ENCODE assay signal across 8 cellular contexts in the genomic region with DNA sequence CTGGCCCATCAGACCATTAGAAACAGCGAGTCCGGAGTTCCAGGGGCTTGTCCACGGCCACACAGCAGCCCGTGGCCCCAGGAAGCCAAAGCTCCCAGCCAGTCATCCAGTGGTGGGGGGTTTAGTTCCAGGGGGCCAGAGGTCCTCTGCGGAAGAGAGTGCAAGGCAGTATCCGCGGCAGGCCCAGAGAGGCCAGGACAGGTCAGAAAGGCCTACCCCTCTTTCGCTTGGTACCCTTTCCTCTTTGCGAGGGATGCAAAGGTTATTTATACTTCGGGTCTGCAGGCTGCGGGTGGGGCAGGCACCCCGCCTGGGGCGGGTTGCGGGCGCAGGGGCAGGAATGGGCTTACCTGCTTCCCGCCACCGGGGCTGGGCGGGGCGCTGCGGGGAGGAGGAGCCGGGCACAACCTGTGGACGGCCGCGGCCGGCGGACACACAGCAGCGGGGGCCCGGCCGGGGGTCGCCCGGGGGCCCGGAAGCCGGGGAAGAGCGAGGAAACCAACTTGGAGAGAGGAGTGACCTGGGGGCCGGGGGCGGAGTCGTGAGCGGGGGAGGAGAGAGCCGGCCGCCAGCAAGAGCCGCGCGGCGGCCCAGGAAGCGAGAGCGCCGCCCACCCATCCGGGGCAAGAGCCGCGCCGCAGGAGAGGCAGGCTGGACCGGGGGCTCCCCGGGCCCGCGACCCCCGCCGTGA. TPM values are rescaled to one million over a fixed set of nuclear protein-coding genes. Genes with fewer than 3 reads are reported as not detected.
DNase-seq lines count a peak whose midpoint lies in the region; ATAC-seq and TF ChIP-seq lines count a peak whose summit lies in the region.

A gene with protein sequence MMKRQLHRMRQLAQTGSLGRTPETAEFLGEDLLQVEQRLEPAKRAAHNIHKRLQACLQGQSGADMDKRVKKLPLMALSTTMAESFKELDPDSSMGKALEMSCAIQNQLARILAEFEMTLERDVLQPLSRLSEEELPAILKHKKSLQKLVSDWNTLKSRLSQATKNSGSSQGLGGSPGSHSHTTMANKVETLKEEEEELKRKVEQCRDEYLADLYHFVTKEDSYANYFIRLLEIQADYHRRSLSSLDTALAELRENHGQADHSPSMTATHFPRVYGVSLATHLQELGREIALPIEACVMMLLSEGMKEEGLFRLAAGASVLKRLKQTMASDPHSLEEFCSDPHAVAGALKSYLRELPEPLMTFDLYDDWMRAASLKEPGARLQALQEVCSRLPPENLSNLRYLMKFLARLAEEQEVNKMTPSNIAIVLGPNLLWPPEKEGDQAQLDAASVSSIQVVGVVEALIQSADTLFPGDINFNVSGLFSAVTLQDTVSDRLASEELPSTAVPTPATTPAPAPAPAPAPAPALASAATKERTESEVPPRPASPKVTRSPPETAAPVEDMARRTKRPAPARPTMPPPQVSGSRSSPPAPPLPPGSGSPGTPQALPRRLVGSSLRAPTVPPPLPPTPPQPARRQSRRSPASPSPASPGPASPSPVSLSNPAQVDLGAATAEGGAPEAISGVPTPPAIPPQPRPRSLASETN (plus strand): TSS at position 600 of the 691 bp plus-strand sequence. CDS start 119 bp downstream, outside the sequence.

- peaks cover 69% of the 10 kb centered on the region for H3K4me1 Mint-ChIP-seq in activated B cell treated with CpG ODN at 0.5 μM for 24 hours

- intact Hi-C loops in activated B cell treated with CpG ODN at 0.5 μM for 24 hours (cut with micrococcal nuclease) = loop anchor here (10.0 kb wide), 1 partner anchor 206 kb away; a partner anchor contains a TSS

- H3K27me3 ChIP-seq in ectodermal cell (ENCODE audit: control insufficient read depth, insufficient read depth, low read length, poor library complexity, severe bottlenecking) (no peaks in the 10 kb centered on the region), thoracic aorta (replicated peaks; ENCODE audit: insufficient read depth) (no peaks in the 10 kb centered on the region)

- peak; percentile 64 for ATAC-seq in activated B cell treated with CpG ODN at 0.5 μM for 24 hours (ENCODE audit: low read depth)
- no peak for ATAC-seq in thoracic aorta (ENCODE audit: insufficient number of reproducible peaks, low FRiP score, low read depth)
- ATAC-seq in GM18909 (IDR thresholded peaks at IDR 0.05; ENCODE audit: poor library complexity, unreplicated experiment) = no peak

- H3K36me3 ChIP-seq in ectodermal cell (ENCODE audit: control insufficient read depth, insufficient read depth, low read length) (no peaks in the 10 kb centered on the region), mesodermal cell (ENCODE audit: control insufficient read depth, insufficient read depth, low read length) (peaks cover 26% of the 10 kb centered on the region), thoracic aorta (no peaks in the 10 kb centered on the region)

- POLR2A ChIA-PET in activated B cell treated with CpG ODN at 0.5 μM for 24 hours (lab: Charles Lee) = interaction anchor here (0.6 to 5.5 kb wide), 9 partner anchors 9 to 676 kb away, joined by 3 to 51 read pairs (median 4); a partner anchor contains a TSS

- no peak within 1 kb of the TSS for H3K27ac ChIP-seq in ectodermal cell (ENCODE audit: insufficient read depth, low read depth, low read length, poor library complexity, severe bottlenecking)
- peak within 1 kb of the TSS; percentile 41 for H3K27ac ChIP-seq in mesodermal cell (ENCODE audit: low read depth, low read length, severe bottlenecking)
- H3K27ac ChIP-seq in thoracic aorta = no peak within 1 kb of the TSS

- peaks cover 23% of the 10 kb centered on the region for H3K36me3 Mint-ChIP-seq in activated B cell treated with CpG ODN at 0.5 μM for 24 hours (ENCODE audit: low read depth)

- DNase-seq in D341Med (ENCODE audit: low spot score) = peak; percentile 59
- peak; percentile 64 for DNase-seq in HuH-7.5 (ENCODE audit: low spot score)
- peak; percentile 63 for DNase-seq in activated B cell treated with CpG ODN at 0.5 μM for 24 hours
- no peak for DNase-seq in thoracic aorta (ENCODE audit: low spot score)
- no peak for DNase-seq in SK-N-DZ (ENCODE audit: low spot score)

- H3K4me3 ChIP-seq in ectodermal cell (ENCODE audit: insufficient read depth, low read depth, low read length) (peak within 1 kb of the TSS; percentile 59), mesodermal cell (ENCODE audit: extremely low read depth, insufficient read depth, low read length, poor library complexity, severe bottlenecking) (peak within 1 kb of the TSS; percentile 77), thoracic aorta (peak within 1 kb of the TSS; percentile 74)

- H3K9me3 Mint-ChIP-seq in activated B cell treated with CpG ODN at 0.5 μM for 24 hours = no peaks in the 10 kb centered on the region

- peak within 1 kb of the TSS; percentile 95 for H3K4me3 Mint-ChIP-seq in activated B cell treated with CpG ODN at 0.5 μM for 24 hours

- CTCF ChIA-PET in activated B cell treated with CpG ODN at 0.5 μM for 24 hours (lab: Charles Lee) = interaction anchor here (1.2 to 7.1 kb wide), 3 partner anchors 12 to 43 kb away, joined by 4 to 163 read pairs (median 90); a partner anchor contains a TSS

- WGBS in ectodermal cell, 2 experiments = 5 to 6% methylated on average over 57 of the region's 57 CpGs
- WGBS in mesodermal cell (ENCODE audit: insufficient coverage in 2 of 2), 2 experiments = 7 to 8% methylated on average over 44 to 50 of the region's 57 CpGs

- peak within 1 kb of the TSS; percentile 93 for H3K27ac Mint-ChIP-seq in activated B cell treated with CpG ODN at 0.5 μM for 24 hours

- H3K4me1 ChIP-seq in ectodermal cell (ENCODE audit: control insufficient read depth, insufficient read depth, low read length) = peaks cover 11% of the 10 kb centered on the region
- H3K4me1 ChIP-seq in mesodermal cell (ENCODE audit: control insufficient read depth, insufficient read depth, low read length, poor library complexity, severe bottlenecking) = peaks cover 45% of the 10 kb centered on the region
- H3K4me1 ChIP-seq in thoracic aorta (ENCODE audit: control insufficient read depth in 1 of 2, low read depth in 2 of 2) = peaks cover 6 to 19% of the 10 kb centered on the region in 2 donors

- H3K9me3 ChIP-seq in ectodermal cell (ENCODE audit: control insufficient read depth, low read length) (no peaks in the 10 kb centered on the region), mesodermal cell (ENCODE audit: control insufficient read depth, low read length) (no peaks in the 10 kb centered on the region), thoracic aorta (no peaks in the 10 kb centered on the region)

- H3K27me3 Mint-ChIP-seq in activated B cell treated with CpG ODN at 0.5 μM for 24 hours = no peaks in the 10 kb centered on the region

- no peak for TF ChIP-seq CTCF in activated B cell treated with CpG ODN at 0.5 μM for 24 hours (IDR thresholded peaks at IDR 0.05)
- TF ChIP-seq CTCF in thoracic aorta (IDR thresholded peaks at IDR 0.05) = no peak

RNA-seq across cellular contexts. Expression of the gene that starts here (rescaled TPM):
- total RNA-seq in activated B cell treated with CpG ODN at 0.5 μM for 24 hours (87.9 and 88.4 TPM in 2 replicates), thoracic aorta (10 to 100 TPM in 1 of 2 donors, 1 to 10 TPM in 1; 5.6 to 14.2 TPM)
- polyA plus RNA-seq in ectodermal cell (2013, experiment 1 of 4) = 14.0 TPM
- polyA plus RNA-seq in ectodermal cell (2013, experiment 2 of 4) = 16.0 TPM
- polyA plus RNA-seq in ectodermal cell (2013, experiment 3 of 4) = 13.3 TPM
- polyA plus RNA-seq in ectodermal cell (2013, experiment 4 of 4) = 13.1 TPM
- 38.7 TPM for polyA plus RNA-seq in mesodermal cell (2013, experiment 1 of 2)
- polyA plus RNA-seq in mesodermal cell (2013, experiment 2 of 2) = 31.5 TPM
- 16.5 and 22.0 TPM in 2 replicates for polyA plus RNA-seq in SK-N-DZ (2014; cell fraction: cytosol; rRNA removed)
- 17.6 and 25.1 TPM in 2 replicates for polyA plus RNA-seq in SK-N-DZ (2014; cell fraction: nucleus; rRNA removed)

Comparison
In these comparisons a context has a peak if more than half of its experiments do, and no peak if none do; other contexts are left out.
1. DNase-seq: peak in D341Med (single experiment), HuH-7.5 (single experiment) and activated B cell treated with CpG ODN at 0.5 μM for 24 hours (single experiment); none in thoracic aorta (single experiment) and SK-N-DZ (single experiment).
2. Peak in every context shown above with its lines, with median percentiles within 50 percentile points of each other: H3K4me3 ChIP-seq.